20 cellular contexts compared by ENCODE assay signal in the genomic region with DNA sequence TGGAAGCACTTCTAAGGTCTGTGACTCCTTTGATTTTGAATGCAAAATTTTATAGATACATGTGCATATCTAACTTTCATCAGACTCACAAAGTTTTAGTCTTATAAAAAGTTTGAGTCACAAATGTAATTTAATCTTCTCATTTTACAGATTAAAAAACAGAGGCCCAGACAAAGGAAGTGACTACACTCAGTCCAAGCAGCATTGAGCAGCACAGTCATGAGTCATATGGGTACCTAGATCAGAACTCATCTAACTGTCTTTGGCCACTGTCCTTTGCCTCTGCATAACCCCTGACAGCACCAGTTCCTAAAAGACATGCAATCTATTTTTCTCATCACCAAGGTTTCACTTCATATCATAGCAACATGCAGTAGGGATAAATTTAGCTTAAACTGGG.
DNase-seq lines count a peak whose midpoint lies in the region; ATAC-seq and TF ChIP-seq lines count a peak whose summit lies in the region.
"Had no signal": no experiment of that assay in that cellular context is flagged by ENCODE, and none has a peak within 500 bp of the region (broad histone marks: within the 10 kb centered on the region; RNA-seq: fewer than 3 reads in every experiment).

No MANE protein-coding gene starts in this region.

- no peaks in the 10 kb centered on the region for H3K27me3 Mint-ChIP-seq in MCF 10A (ENCODE audit: insufficient read depth, unreplicated experiment)
- peaks cover 0 to 2% (median 0%) of the 10 kb centered on the region in 3 donors for H3K27me3 Mint-ChIP-seq in CD14-positive monocyte (ENCODE audit: low read depth in 3 of 3)
- peaks cover 0 to 6% of the 10 kb centered on the region in 2 donors for H3K27me3 Mint-ChIP-seq in effector memory CD8-positive, alpha-beta T cell
- peaks cover 2% of the 10 kb centered on the region for H3K27me3 Mint-ChIP-seq in glutamatergic neuron (ENCODE audit: unreplicated experiment)

- H3K9me3 Mint-ChIP-seq in MCF 10A (ENCODE audit: unreplicated experiment) (no peaks in the 10 kb centered on the region), CD14-positive monocyte (peaks cover 0 to 3% (median 2%) of the 10 kb centered on the region in 7 donors), glutamatergic neuron (ENCODE audit: unreplicated experiment) (no peaks in the 10 kb centered on the region)
- no peaks in the 10 kb centered on the region for H3K9me3 Mint-ChIP-seq in effector memory CD8-positive, alpha-beta T cell
- H3K9me3 Mint-ChIP-seq: activated T-helper 2 cell treated with anti-CD3 and anti-CD28 coated beads, Interferon-gamma antibody, Interleukin-2, Interleukin-4, amounts not matched to agents 10 μg/mL and 5 μg/mL and 100 μg/mL, durations not matched to agents 14 hours and 24 hours and 36 hours had no signal

- H3K27me3 ChIP-seq in breast epithelium = no peaks in the 10 kb centered on the region
- H3K27me3 ChIP-seq: gastrocnemius medialis, left lung, ovary, Peyer's patch, upper lobe of left lung had no signal

- ATAC-seq in HG02759 (IDR thresholded peaks at IDR 0.05; ENCODE audit: unreplicated experiment) (peak; percentile 71), HG03469 (IDR thresholded peaks at IDR 0.05; ENCODE audit: unreplicated experiment) (peak; percentile 99)
- ATAC-seq in effector memory CD8-positive, alpha-beta T cell (replicated peaks) = no peak
- ATAC-seq: gastrocnemius medialis, left lung had no signal

- H3K4me1 Mint-ChIP-seq in MCF 10A (ENCODE audit: insufficient read depth, unreplicated experiment) = no peaks in the 10 kb centered on the region
- no peaks in the 10 kb centered on the region for H3K4me1 Mint-ChIP-seq in CD14-positive monocyte
- H3K4me1 Mint-ChIP-seq in effector memory CD8-positive, alpha-beta T cell (ENCODE audit: low read depth in 2 of 2) = no peaks in the 10 kb centered on the region
- H3K4me1 Mint-ChIP-seq in glutamatergic neuron (ENCODE audit: low read depth, unreplicated experiment) = no peaks in the 10 kb centered on the region
- H3K4me1 Mint-ChIP-seq: CD4-positive, alpha-beta memory T cell had no signal

- intact Hi-C loops in MCF 10A (cut with micrococcal nuclease) = no loop called here
- intact Hi-C loops in breast epithelium (cut with DNase I; ENCODE audit: low total_unique reads) = no loop called here
- intact Hi-C loops in CD14-positive monocyte (cut with micrococcal nuclease) = no loop called here

- H3K36me3 ChIP-seq in breast epithelium = no peaks in the 10 kb centered on the region
- H3K36me3 ChIP-seq: gastrocnemius medialis, left lung, ovary, Peyer's patch, upper lobe of left lung had no signal

- H3K4me3 Mint-ChIP-seq in MCF 10A (ENCODE audit: unreplicated experiment) = no peak overlapping the region
- H3K4me3 Mint-ChIP-seq in CD14-positive monocyte = no peak overlapping the region
- no peak overlapping the region for H3K4me3 Mint-ChIP-seq in effector memory CD8-positive, alpha-beta T cell
- H3K4me3 Mint-ChIP-seq in glutamatergic neuron (ENCODE audit: unreplicated experiment) = no peak overlapping the region
- H3K4me3 Mint-ChIP-seq: CD4-positive, alpha-beta memory T cell had no signal

- CTCF ChIA-PET in MCF 10A (lab: Yijun Ruan, JAX) = no interaction called here

- no peak for TF ChIP-seq POLR2A in breast epithelium (IDR thresholded peaks at IDR 0.05)

- DNase-seq in MCF 10A (ENCODE audit: unreplicated experiment) = peak; percentile 1
- DNase-seq in breast epithelium (ENCODE audit: low spot score in 2 of 2) = no peak
- no peak for DNase-seq in CD14-positive monocyte (ENCODE audit: low spot score)
- no peak for DNase-seq in central memory CD4-positive, alpha-beta T cell
- no peak for DNase-seq in effector memory CD8-positive, alpha-beta T cell
- no peak for DNase-seq in glutamatergic neuron
- DNase-seq: anterior cingulate cortex; CD4-positive, alpha-beta memory T cell; gastrocnemius medialis; left lung; NCI-H187; NCI-H524 treated with DMSO at 0.1 percent for 48 hours; ovary; Peyer's patch; stimulated activated CD4-positive, alpha-beta T cell treated with anti-CD3 and anti-CD28 coated beads, Interleukin-4, amount 100 ng/mL, for 4 hours; SW 1271; upper lobe of left lung had no signal

- TF ChIP-seq CTCF in MCF 10A (IDR thresholded peaks at IDR 0.05; ENCODE audit: unreplicated experiment) (no peak), breast epithelium (IDR thresholded peaks at IDR 0.05) (no peak), CD14-positive monocyte (IDR thresholded peaks at IDR 0.05) (no peak), glutamatergic neuron (IDR thresholded peaks at IDR 0.05; ENCODE audit: partially characterized antibody, unreplicated experiment) (no peak)

- H3K27ac ChIP-seq in breast epithelium = no peak overlapping the region
- H3K27ac ChIP-seq: gastrocnemius medialis, left lung, ovary, Peyer's patch, upper lobe of left lung had no signal

- H3K4me3 ChIP-seq in breast epithelium = no peak overlapping the region
- H3K4me3 ChIP-seq: gastrocnemius medialis, left lung, ovary, Peyer's patch, upper lobe of left lung had no signal

- no peaks in the 10 kb centered on the region for H3K4me1 ChIP-seq in breast epithelium
- H3K4me1 ChIP-seq: gastrocnemius medialis, left lung, Peyer's patch, upper lobe of left lung had no signal

- BruUV-seq in MCF 10A (replicated peaks; lab: Mats Ljungman, UMichigan) = no TSS peak

- POLR2A ChIA-PET in MCF 10A (lab: Yijun Ruan, JAX) = no interaction called here

- H3K9me3 ChIP-seq in breast epithelium = no peaks in the 10 kb centered on the region
- H3K9me3 ChIP-seq: gastrocnemius medialis, left lung, ovary, Peyer's patch, upper lobe of left lung had no signal

- H3K27ac Mint-ChIP-seq in MCF 10A (ENCODE audit: low read depth, unreplicated experiment) (no peak overlapping the region), CD14-positive monocyte (no peak overlapping the region), glutamatergic neuron (ENCODE audit: unreplicated experiment) (no peak overlapping the region)
- no peak overlapping the region for H3K27ac Mint-ChIP-seq in effector memory CD8-positive, alpha-beta T cell
- H3K27ac Mint-ChIP-seq: activated T-helper 2 cell treated with anti-CD3 and anti-CD28 coated beads, Interferon-gamma antibody, Interleukin-2, Interleukin-4, amounts not matched to agents 10 μg/mL and 5 μg/mL and 100 μg/mL, durations not matched to agents 14 hours and 24 hours and 36 hours; CD4-positive, alpha-beta memory T cell had no signal

- no peaks in the 10 kb centered on the region for H3K36me3 Mint-ChIP-seq in MCF 10A (ENCODE audit: insufficient read depth, unreplicated experiment)
- no peaks in the 10 kb centered on the region for H3K36me3 Mint-ChIP-seq in CD14-positive monocyte
- H3K36me3 Mint-ChIP-seq in effector memory CD8-positive, alpha-beta T cell (ENCODE audit: insufficient read depth) = no peaks in the 10 kb centered on the region
- no peaks in the 10 kb centered on the region for H3K36me3 Mint-ChIP-seq in glutamatergic neuron (ENCODE audit: unreplicated experiment)
- H3K36me3 Mint-ChIP-seq: CD4-positive, alpha-beta memory T cell had no signal
